ENCODE assay signal across 13 cellular contexts in the genomic region with DNA sequence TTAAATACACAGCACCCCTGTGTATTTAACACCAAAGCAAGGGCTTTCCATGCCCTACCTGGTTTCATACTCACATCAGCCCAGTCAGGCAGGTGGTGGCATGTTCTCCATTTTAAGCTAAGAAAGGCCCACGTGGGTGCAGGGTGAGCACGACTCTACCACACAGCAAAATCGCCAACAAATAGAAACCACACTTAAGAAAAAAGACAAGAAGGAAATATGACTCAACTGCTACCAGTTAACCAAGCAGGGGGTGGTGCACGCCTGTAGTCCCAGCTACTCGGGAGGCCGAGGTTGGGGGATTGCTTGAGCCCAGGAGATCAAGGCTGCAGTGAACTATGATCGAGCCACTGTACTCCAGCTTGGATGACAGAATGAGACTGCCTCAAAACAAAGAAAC. TPM values are rescaled to one million over a fixed set of nuclear protein-coding genes. Genes with fewer than 3 reads are reported as not detected.
DNase-seq lines count a peak whose midpoint lies in the region; ATAC-seq and TF ChIP-seq lines count a peak whose summit lies in the region.
"Had no signal": no experiment of that assay in that cellular context is flagged by ENCODE, and none has a peak within 500 bp of the region (broad histone marks: within the 10 kb centered on the region; RNA-seq: fewer than 3 reads in every experiment).

No MANE protein-coding gene starts in this region.

- TF ChIP-seq EP300 in stomach (IDR thresholded peaks at IDR 0.05) = no peak

- no peaks in the 10 kb centered on the region for H3K27me3 ChIP-seq in right cardiac atrium (ENCODE audit: control insufficient read depth, insufficient read depth)
- no peaks in the 10 kb centered on the region for H3K27me3 ChIP-seq in osteoblast (ENCODE audit: insufficient read depth, low read length)
- H3K27me3 ChIP-seq in stomach = no peaks in the 10 kb centered on the region
- H3K27me3 ChIP-seq: suprapubic skin had no signal

- H3K27ac ChIP-seq in right cardiac atrium (ENCODE audit: low read length) (peak overlapping the region; percentile 10), osteoblast (ENCODE audit: low read depth, low read length) (peak overlapping the region; percentile 20), stomach (no peak overlapping the region)
- H3K27ac ChIP-seq: suprapubic skin had no signal

- H3K4me3 Mint-ChIP-seq in activated T-cell treated with anti-CD3 and anti-CD28 coated beads, Interleukin-2, amount 50 U/mL, for 24 hours = no peak overlapping the region
- H3K4me3 Mint-ChIP-seq: B cell had no signal

- H3K4me2 ChIP-seq in osteoblast (ENCODE audit: insufficient read depth, low read length) = no peak overlapping the region

- TF ChIP-seq CTCF in osteoblast (IDR thresholded peaks at IDR 0.05; ENCODE audit: extremely low read depth, low read depth, low read length) (no peak), stomach (IDR thresholded peaks at IDR 0.05) (no peak)

- H3K9me3 ChIP-seq in right cardiac atrium (ENCODE audit: control insufficient read depth, low read length) = no peaks in the 10 kb centered on the region
- H3K9me3 ChIP-seq in osteoblast (ENCODE audit: low read depth, low read length) = no peaks in the 10 kb centered on the region
- no peaks in the 10 kb centered on the region for H3K9me3 ChIP-seq in stomach
- H3K9me3 ChIP-seq: suprapubic skin had no signal

- TF ChIP-seq POLR2A in stomach (IDR thresholded peaks at IDR 0.05) = no peak

- 87% methylated on average over 7 of the region's 7 CpGs for WGBS in right cardiac atrium
- 75 to 87% (median 82%) methylated on average over 7 of the region's 7 CpGs for WGBS in stomach, 5 donors

- DNase-seq in right cardiac atrium (no peak), cardiac septum (ENCODE audit: low spot score) (no peak), osteoblast (ENCODE audit: insufficient read length, low spot score, missing footprints) (peak; percentile 90), stomach (no peak), NCI-H2227 (lab: John Stamatoyannopoulos, UW; ENCODE audit: unreplicated experiment) (no peak), left colon (no peak)
- peak; percentile 54 for DNase-seq in activated T-cell treated with anti-CD3 and anti-CD28 coated beads, Interleukin-2, amount 50 U/mL, for 24 hours
- DNase-seq: NCI-H2171 treated with DMSO at 0.1 percent for 48 hours, retina, Right ventricle myocardium superior had no signal

- H3K36me3 ChIP-seq in osteoblast (ENCODE audit: insufficient read depth, low read length) = peaks cover 16% of the 10 kb centered on the region
- H3K36me3 ChIP-seq in stomach = peaks cover 0 to 5% (median 2%) of the 10 kb centered on the region in 4 donors

- intact Hi-C loops in right cardiac atrium (cut with DNase I) = no loop called here
- intact Hi-C loops in cardiac septum (cut with DNase I) = loop anchor here (5.0 kb wide), 1 partner anchor 40 kb away; no protein-coding TSS in a partner anchor
- intact Hi-C loops in stomach (cut with DNase I; ENCODE audit: low total_unique reads) = no loop called here
- intact Hi-C loops in left colon (cut with DNase I, micrococcal nuclease) = no loop called here

- H3K4me1 ChIP-seq in right cardiac atrium (ENCODE audit: control insufficient read depth, insufficient read depth, low read length) (peaks cover 4% of the 10 kb centered on the region), osteoblast (ENCODE audit: insufficient read depth, low read length) (peaks cover 27% of the 10 kb centered on the region), stomach (peaks cover 0 to 8% (median 0%) of the 10 kb centered on the region in 4 donors)

- H3K79me2 ChIP-seq in osteoblast (ENCODE audit: insufficient read depth, low read length) = peaks cover 72% of the 10 kb centered on the region

- H3K4me3 ChIP-seq in right cardiac atrium (ENCODE audit: low read length) (no peak overlapping the region), osteoblast (ENCODE audit: insufficient read depth, low read length) (no peak overlapping the region), stomach (no peak overlapping the region)
- H3K4me3 ChIP-seq: suprapubic skin had no signal

- no peak overlapping the region for H2AFZ ChIP-seq in osteoblast (ENCODE audit: low read length)

- H3K36me3 Mint-ChIP-seq in activated T-cell treated with anti-CD3 and anti-CD28 coated beads, Interleukin-2, amount 50 U/mL, for 24 hours (ENCODE audit: low read depth) = peaks cover 41% of the 10 kb centered on the region

- H4K20me1 ChIP-seq in osteoblast (ENCODE audit: insufficient read depth, low read length) = peaks cover 21% of the 10 kb centered on the region

- ATAC-seq in right cardiac atrium = no peak
- no peak for ATAC-seq in GM18517 (IDR thresholded peaks at IDR 0.05; ENCODE audit: unreplicated experiment)
- no peak for ATAC-seq in left colon

- H3K4me1 Mint-ChIP-seq in activated T-cell treated with anti-CD3 and anti-CD28 coated beads, Interleukin-2, amount 50 U/mL, for 24 hours (ENCODE audit: low read depth) = peaks cover 41% of the 10 kb centered on the region

- H3K27ac Mint-ChIP-seq in activated T-cell treated with anti-CD3 and anti-CD28 coated beads, Interleukin-2, amount 50 U/mL, for 24 hours = peak overlapping the region; percentile 73
- H3K27ac Mint-ChIP-seq: B cell had no signal

- H3K9me3 Mint-ChIP-seq in activated T-cell treated with anti-CD3 and anti-CD28 coated beads, Interleukin-2, amount 50 U/mL, for 24 hours = no peaks in the 10 kb centered on the region

- H3K27me3 Mint-ChIP-seq in activated T-cell treated with anti-CD3 and anti-CD28 coated beads, Interleukin-2, amount 50 U/mL, for 24 hours = no peaks in the 10 kb centered on the region
- H3K27me3 Mint-ChIP-seq: B cell had no signal

RNA-seq across cellular contexts. Expression of gene TFIP11, which starts 35.2 kb away (rescaled TPM):
- total RNA-seq in right cardiac atrium (10 to 100 TPM; 19.8 to 28.7 (median 25.4) TPM), cardiac septum (18.0 TPM), osteoblast (34.7 and 41.0 TPM in 2 replicates), stomach (10 to 100 TPM; 11.6 to 48.7 (median 22.8) TPM), left colon (10 to 100 TPM; 27.9 to 30.7 TPM)
- polyA plus RNA-seq in right cardiac atrium (15.2 TPM), stomach (10 to 100 TPM; 11.6 to 24.7 (median 15.1) TPM)

RNA-seq across cellular contexts. Expression of gene TPST2, which starts 42.5 kb away (rescaled TPM):
- total RNA-seq in right cardiac atrium = 10 to 100 TPM; 30.5 to 55.2 (median 36.9) TPM
- polyA plus RNA-seq in right cardiac atrium = 27.6 TPM
- total RNA-seq in cardiac septum = 22.0 TPM
- total RNA-seq in osteoblast = 98.4 and 100 TPM in 2 replicates
- total RNA-seq in stomach = 10 to 100 TPM in 4 of 5 donors, 1 to 10 TPM in 1; 9.7 to 88.3 (median 13.8) TPM
- polyA plus RNA-seq in stomach = 1 to 10 TPM; 5.3 to 7.1 (median 6.6) TPM
- 10 to 100 TPM; 15.5 to 15.7 TPM for total RNA-seq in left colon

Comparison
In these comparisons a context has a peak if more than half of its experiments do, and no peak if none do; other contexts are left out.
1. DNase-seq: peak in activated T-cell treated with anti-CD3 and anti-CD28 coated beads, Interleukin-2, amount 50 U/mL, for 24 hours (single experiment) and osteoblast (single experiment); none in right cardiac atrium (0 of 3), cardiac septum (single experiment), stomach (single experiment), NCI-H2227 (single experiment) and left colon (0 of 2).
2. H3K27ac ChIP-seq: peak in right cardiac atrium (single experiment) and osteoblast (single experiment); none in stomach (0 of 5).